Comparison of ENCODE assay signal across 9 cellular contexts in the genomic region with DNA sequence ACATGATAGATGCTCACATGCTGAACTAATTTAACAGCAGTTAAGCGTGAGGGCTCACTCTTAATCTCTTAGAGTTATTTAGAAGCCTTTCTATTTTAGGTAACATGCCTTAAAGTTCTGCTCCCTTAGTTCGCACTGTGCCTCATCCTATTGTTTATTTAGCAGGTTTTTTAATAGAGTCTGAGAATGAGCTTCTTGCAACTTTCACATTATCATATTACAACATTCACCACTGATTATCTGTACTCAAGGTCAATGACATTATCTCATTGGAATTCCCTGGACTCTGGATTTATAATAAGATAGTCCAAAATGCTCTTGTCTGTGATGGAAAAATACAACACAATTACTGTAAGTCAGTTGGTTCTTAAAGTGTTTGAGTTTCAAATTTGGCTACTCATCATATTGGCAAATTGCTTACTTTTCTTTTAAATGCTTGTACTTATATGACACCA.
DNase-seq lines count a peak whose midpoint lies in the region; TF ChIP-seq lines count a peak whose summit lies in the region.
"Had no signal": no experiment of that assay in that cellular context is flagged by ENCODE, and none has a peak within 500 bp of the region (broad histone marks: within the 10 kb centered on the region; RNA-seq: fewer than 3 reads in every experiment).

No MANE protein-coding gene starts in this region.

- POLR2A ChIA-PET in activated CD4-positive, alpha-beta memory T cell treated with anti-CD3 and anti-CD28 coated beads for 36 hours (lab: Charles Lee): interaction anchor here (0.6 to 1.8 kb wide), 5 partner anchors 32 to 186 kb away, joined by 3 to 5 read pairs (median 3); no protein-coding TSS in a partner anchor

- H3K4me3 ChIP-seq in fibroblast of mammary gland (ENCODE audit: control insufficient read depth, low read depth, low read length): no peak overlapping the region

- DNase-seq in AG20443 (ENCODE audit: low spot score) (peak; percentile 40), RKO (ENCODE audit: low spot score) (peak; percentile 91), fibroblast of mammary gland (ENCODE audit: low read depth) (peak; percentile 99), osteocyte (ENCODE audit: extremely low spot score, unreplicated experiment) (no peak), NCI-H1694 treated with DMSO at 0.1 percent for 48 hours (lab: John Stamatoyannopoulos, UW) (no peak), KBM-7 (no peak)
- DNase-seq in activated CD8-positive, alpha-beta memory T cell treated with anti-CD3 and anti-CD28 coated beads, Interleukin-2, amount 50 U/mL, for 48 hours: no peak
- no peak for DNase-seq in activated CD4-positive, alpha-beta memory T cell treated with anti-CD3 and anti-CD28 coated beads for 36 hours
- DNase-seq: activated naive CD8-positive, alpha-beta T cell treated with anti-CD3 and anti-CD28 coated beads, Interleukin-2, amount 10 ng/mL, durations not matched to agents 7 days and 5 days had no signal

- peaks cover 6% of the 10 kb centered on the region for H3K9me3 Mint-ChIP-seq in osteocyte (ENCODE audit: unreplicated experiment)
- H3K9me3 Mint-ChIP-seq in activated CD4-positive, alpha-beta memory T cell treated with anti-CD3 and anti-CD28 coated beads for 36 hours: no peaks in the 10 kb centered on the region

- CTCF ChIA-PET in activated CD4-positive, alpha-beta memory T cell treated with anti-CD3 and anti-CD28 coated beads for 36 hours (lab: Charles Lee): interaction anchor here (0.7 to 0.8 kb wide), 4 partner anchors 33 to 179 kb away, joined by 3 read pairs; no protein-coding TSS in a partner anchor

- peak overlapping the region; percentile 96 for H3K27ac Mint-ChIP-seq in osteocyte (ENCODE audit: unreplicated experiment)
- no peak overlapping the region for H3K27ac Mint-ChIP-seq in activated CD4-positive, alpha-beta memory T cell treated with anti-CD3 and anti-CD28 coated beads for 36 hours
- H3K27ac Mint-ChIP-seq: activated naive CD8-positive, alpha-beta T cell treated with anti-CD3 and anti-CD28 coated beads, Interleukin-2, amount 10 ng/mL, durations not matched to agents 7 days and 5 days had no signal

- intact Hi-C loops in activated CD4-positive, alpha-beta memory T cell treated with anti-CD3 and anti-CD28 coated beads for 36 hours (cut with micrococcal nuclease): loop anchor here (5.0 to 10.0 kb wide), 2 partner anchors 111 to 239 kb away; no protein-coding TSS in a partner anchor

- no peaks in the 10 kb centered on the region for H3K27me3 Mint-ChIP-seq in osteocyte (ENCODE audit: unreplicated experiment)
- H3K27me3 Mint-ChIP-seq in activated CD4-positive, alpha-beta memory T cell treated with anti-CD3 and anti-CD28 coated beads for 36 hours: no peaks in the 10 kb centered on the region
- H3K27me3 Mint-ChIP-seq: activated naive CD8-positive, alpha-beta T cell treated with anti-CD3 and anti-CD28 coated beads, Interleukin-2, amount 10 ng/mL, durations not matched to agents 7 days and 5 days had no signal

- peaks cover 82% of the 10 kb centered on the region for H3K4me1 Mint-ChIP-seq in osteocyte (ENCODE audit: unreplicated experiment)
- H3K4me1 Mint-ChIP-seq in activated CD4-positive, alpha-beta memory T cell treated with anti-CD3 and anti-CD28 coated beads for 36 hours (ENCODE audit: low read depth): peaks cover 34% of the 10 kb centered on the region

- peaks cover 2% of the 10 kb centered on the region for H3K36me3 Mint-ChIP-seq in osteocyte (ENCODE audit: unreplicated experiment)
- H3K36me3 Mint-ChIP-seq in activated CD4-positive, alpha-beta memory T cell treated with anti-CD3 and anti-CD28 coated beads for 36 hours: no peaks in the 10 kb centered on the region

- in situ Hi-C loops in KBM-7 (cut with MboI; ENCODE audit: low pct_unique_long_range_greater_than_20kb, low sequenced_read_pairs): no loop called here

- peak overlapping the region; percentile 5 for H3K4me3 Mint-ChIP-seq in osteocyte (ENCODE audit: unreplicated experiment)
- no peak overlapping the region for H3K4me3 Mint-ChIP-seq in activated CD4-positive, alpha-beta memory T cell treated with anti-CD3 and anti-CD28 coated beads for 36 hours
- H3K4me3 Mint-ChIP-seq: activated naive CD8-positive, alpha-beta T cell treated with anti-CD3 and anti-CD28 coated beads, Interleukin-2, amount 10 ng/mL, durations not matched to agents 7 days and 5 days had no signal

- TF ChIP-seq CTCF in fibroblast of mammary gland (conservative IDR thresholded peaks at IDR 0.05; ENCODE audit: control insufficient read depth, insufficient read depth, low read depth, low read length) (no peak), osteocyte (IDR thresholded peaks at IDR 0.05) (no peak)

Comparison
In these comparisons a context has a peak if more than half of its experiments do, and no peak if none do; other contexts are left out.
1. DNase-seq: peak in AG20443 (single experiment), RKO (single experiment) and fibroblast of mammary gland (single experiment); none in osteocyte (single experiment), NCI-H1694 treated with DMSO at 0.1 percent for 48 hours (single experiment), activated CD8-positive, alpha-beta memory T cell treated with anti-CD3 and anti-CD28 coated beads, Interleukin-2, amount 50 U/mL, for 48 hours (single experiment), KBM-7 (single experiment) and activated CD4-positive, alpha-beta memory T cell treated with anti-CD3 and anti-CD28 coated beads for 36 hours (single experiment).